In genomic region chr11:115504279-115505158, GRCh38 we compare ENCODE assay signal across 8 cellular contexts. TPM values are rescaled to one million over a fixed set of nuclear protein-coding genes. Genes with fewer than 3 reads are reported as not detected.
A peak's percentile ranks its signal among the peaks of the same experiment; 100 is the strongest.
DNase-seq lines count a peak whose midpoint lies in the region; ATAC-seq and TF ChIP-seq lines count a peak whose summit lies in the region.

Gene CADM1 (minus strand): TSS chr11:115504415.

- peaks cover 27% of the 10 kb centered on the region for H3K27me3 Mint-ChIP-seq in mesothelial cell of epicardium (ENCODE audit: low read depth)

- peaks cover 9% of the 10 kb centered on the region for H3K4me1 Mint-ChIP-seq in mesothelial cell of epicardium

- peak within 1 kb of the TSS; percentile 98 for H3K27ac Mint-ChIP-seq in mesothelial cell of epicardium

- peak; percentile 55 for DNase-seq in GM13976 (ENCODE audit: low spot score)
- DNase-seq in NCI-H774 (lab: John Stamatoyannopoulos, UW), result peak; percentile 95
- DNase-seq in activated T-cell treated with anti-CD3 and anti-CD28 coated beads for 24 hours (ENCODE audit: low read depth), result peak; percentile 58
- peak; percentile 78 for DNase-seq in epithelial cell of prostate (ENCODE audit: low read depth, low spot score)
- peak; percentile 96 to 97 for DNase-seq in mesothelial cell of epicardium (ENCODE audit: low spot score in 2 of 2, unreplicated experiment in 2 of 2)
- DNase-seq in stimulated activated CD8-positive, alpha-beta memory T cell treated with anti-CD3 and anti-CD28 coated beads, Interleukin-15, amount 100 ng/mL, for 1 hour (ENCODE audit: low read depth), result peak; percentile 60

- ATAC-seq in HG03342 (IDR thresholded peaks at IDR 0.05; ENCODE audit: unreplicated experiment), result peak; percentile 52
- ATAC-seq in HG03432 (IDR thresholded peaks at IDR 0.05; ENCODE audit: unreplicated experiment), result no peak

- H3K36me3 Mint-ChIP-seq in mesothelial cell of epicardium, result no peaks in the 10 kb centered on the region

- peak within 1 kb of the TSS; percentile 55 for H3K27ac ChIP-seq in epithelial cell of prostate

- H3K9me3 Mint-ChIP-seq in mesothelial cell of epicardium, result no peaks in the 10 kb centered on the region

- TF ChIP-seq CTCF in GM13976 (IDR thresholded peaks at IDR 0.05; ENCODE audit: borderline replicate concordance, control extremely low read depth, extremely low read depth, insufficient read depth, missing control alignments) (peak; percentile 17), mesothelial cell of epicardium (IDR thresholded peaks at IDR 0.05; ENCODE audit: unreplicated experiment) (peak; percentile 88)

- peak within 1 kb of the TSS; percentile 82 for H3K4me3 Mint-ChIP-seq in mesothelial cell of epicardium

- in situ Hi-C loops in GM13976 (cut with MboI; ENCODE audit: low sequenced_read_pairs, unreplicated experiment), result no loop called here

RNA-seq across cellular contexts. Expression of gene CADM1, which starts in this region (rescaled TPM):
- total RNA-seq in mesothelial cell of epicardium, result 57.9 to 64.9 TPM (median 60.9 TPM) in 3 replicates
